Comparison of ENCODE assay signal across 20 cellular contexts in genomic region chr7:142754681-142755575, GRCh38. TPM values are rescaled to one million over a fixed set of nuclear protein-coding genes. Genes with fewer than 3 reads are reported as not detected.
"Had no signal": no experiment of that assay in that cellular context is flagged by ENCODE, and none has a peak within 500 bp of the region (broad histone marks: within the 10 kb centered on the region; RNA-seq: fewer than 3 reads in every experiment).

No MANE protein-coding gene starts in this region.

- H3K27me3 ChIP-seq: ovary, stomach had no signal

- DNase-seq: activated CD4-positive, alpha-beta T cell treated with anti-CD3 and anti-CD28 coated beads, Interleukin-2, amount 50 U/mL, for 1 hour; activated CD4-positive, CD25-positive, alpha-beta regulatory T cell; activated naive CD4-positive, alpha-beta T cell treated with anti-CD3 and anti-CD28 coated beads, Interleukin-2, amount 10 ng/mL, durations not matched to agents 7 days and 5 days; activated T-cell treated with anti-CD3 and anti-CD28 coated beads for 4 hours; hippocampal formation; lower lobe of right lung; ovary; stimulated activated CD4-positive, alpha-beta T cell treated with anti-CD3 and anti-CD28 coated beads, Interleukin-15, amount 100 ng/mL, for 24 hours; stimulated activated CD4-positive, alpha-beta T cell treated with anti-CD3 and anti-CD28 coated beads, Interleukin-4, amount 100 ng/mL, for 24 hours; stomach; T-helper 2 cell had no signal

- H3K4me3 ChIP-seq: lower lobe of right lung, ovary, stomach, thoracic aorta had no signal

- H3K9me3 ChIP-seq: lower lobe of right lung, ovary, stomach, thoracic aorta had no signal

- H3K36me3 ChIP-seq: lower lobe of right lung, ovary, stomach, thoracic aorta had no signal

- H3K27ac ChIP-seq: lower lobe of right lung, ovary, stomach, thoracic aorta had no signal

- ATAC-seq: activated T-helper 17 cell treated with anti-CD3 and anti-CD28 coated beads, Interleukin-2, amount 50 U/mL, for 72 hours; lower lobe of right lung had no signal

- FAIRE-seq: TTC549 had no signal

- H3K4me1 ChIP-seq: lower lobe of right lung, stomach had no signal

RNA-seq across cellular contexts. Expression of gene PRSS1, which starts 5.7 kb away (rescaled TPM):
- total RNA-seq: activated CD8-positive, alpha-beta memory T cell treated with anti-CD3 and anti-CD28 coated beads for 36 hours; activated T-helper 17 cell treated with anti-CD3 and anti-CD28 coated beads, Interleukin-2, amount 50 U/mL, for 72 hours; lower lobe of right lung; mesothelial cell of epicardium; myocyte; neural crest cell; renal cortical epithelial cell; urinary bladder had no signal

RNA-seq across cellular contexts. Expression of gene PRSS2, which starts 15.8 kb away (rescaled TPM):
- total RNA-seq: activated CD8-positive, alpha-beta memory T cell treated with anti-CD3 and anti-CD28 coated beads for 36 hours; activated T-helper 17 cell treated with anti-CD3 and anti-CD28 coated beads, Interleukin-2, amount 50 U/mL, for 72 hours; lower lobe of right lung; mesothelial cell of epicardium; myocyte; neural crest cell; renal cortical epithelial cell; urinary bladder had no signal
